Comparison of ENCODE assay signal across 8 cellular contexts in genomic region chr14:105300542-105301102, GRCh38. TPM values are rescaled to one million over a fixed set of nuclear protein-coding genes. Genes with fewer than 3 reads are reported as not detected.
DNase-seq lines count a peak whose midpoint lies in the region; ATAC-seq, FAIRE-seq and TF ChIP-seq lines count a peak whose summit lies in the region.

BRF1 (minus strand) TSS chr14:105301001; CDS start chr14:105300629, 372 bp downstream.

- intact Hi-C loops in kidney (cut with DNase I), result no loop called here

- H3K4me1 ChIP-seq in kidney (ENCODE audit: control insufficient read depth in 1 of 2, insufficient read depth in 1 of 2, low read depth in 1 of 2, low read length in 2 of 2), result peaks cover 0 to 7% of the 10 kb centered on the region in 2 donors

- peak; percentile 55 for TF ChIP-seq POLR2A in GM18526 (IDR thresholded peaks at IDR 0.05; ENCODE audit: extremely low read depth, insufficient read length)

- ATAC-seq in HG03060 (IDR thresholded peaks at IDR 0.05; ENCODE audit: low read depth, unreplicated experiment), result peak; percentile 56

- DNase-seq in A172 (ENCODE audit: low spot score) (peak; percentile 72), NCI-H2171 treated with DMSO at 0.1 percent for 48 hours (lab: John Stamatoyannopoulos, UW) (peak; percentile 93), cerebellar cortex (ENCODE audit: low spot score) (peak; percentile 89), kidney (peak; percentile 99)
- DNase-seq in activated CD4-positive, CD25-positive, alpha-beta regulatory T cell treated with anti-CD3 and anti-CD28 coated beads, Interleukin-2, amount 50 U/mL, for 72 hours, result peak; percentile 97
- peak; percentile 99 for DNase-seq in stimulated activated CD4-positive, alpha-beta T cell treated with anti-CD3 and anti-CD28 coated beads, Interleukin-15, amount 100 ng/mL, for 24 hours

- H3K9ac ChIP-seq in kidney (ENCODE audit: low read length in 2 of 2), result peak within 1 kb of the TSS; percentile 82 to 90

- no peak for FAIRE-seq in kidney (lab: Jason Lieb, UNC)

- H3K9me3 ChIP-seq in kidney (ENCODE audit: control insufficient read depth in 1 of 2, low read length in 2 of 2), result no peaks in the 10 kb centered on the region

- no peaks in the 10 kb centered on the region for H3K36me3 ChIP-seq in kidney (ENCODE audit: control insufficient read depth in 1 of 2, insufficient read depth in 2 of 2, low read length in 2 of 2)

- peak within 1 kb of the TSS; percentile 69 to 76 for H3K4me3 ChIP-seq in kidney (ENCODE audit: low read length in 2 of 2)

- no peak for TF ChIP-seq CTCF in kidney (IDR thresholded peaks at IDR 0.05; ENCODE audit: borderline replicate concordance, extremely low read depth, insufficient read depth)

- H3K27ac ChIP-seq in kidney (ENCODE audit: low read depth in 2 of 2, low read length in 2 of 2), result peak within 1 kb of the TSS; percentile 93 to 99

RNA-seq across cellular contexts. Expression of gene BRF1, which starts in this region (rescaled TPM):
- 12.0 and 16.2 TPM in 2 replicates for total RNA-seq in A172 (2014; rRNA removed; shearing (Covaris generic))
- total RNA-seq in kidney, result 34.1 TPM
- polyA plus RNA-seq in kidney (ENCODE audit: insufficient read depth, low read depth, low replicate concordance), result 19.3 TPM

Comparison
In these comparisons a context has a peak if more than half of its experiments do, and no peak if none do; other contexts are left out.
1. Peak in every context shown above with its lines: DNase-seq, ATAC-seq, H3K4me3 ChIP-seq and H3K27ac ChIP-seq.